Comparison of ENCODE assay signal across 10 cellular contexts in the genomic region with DNA sequence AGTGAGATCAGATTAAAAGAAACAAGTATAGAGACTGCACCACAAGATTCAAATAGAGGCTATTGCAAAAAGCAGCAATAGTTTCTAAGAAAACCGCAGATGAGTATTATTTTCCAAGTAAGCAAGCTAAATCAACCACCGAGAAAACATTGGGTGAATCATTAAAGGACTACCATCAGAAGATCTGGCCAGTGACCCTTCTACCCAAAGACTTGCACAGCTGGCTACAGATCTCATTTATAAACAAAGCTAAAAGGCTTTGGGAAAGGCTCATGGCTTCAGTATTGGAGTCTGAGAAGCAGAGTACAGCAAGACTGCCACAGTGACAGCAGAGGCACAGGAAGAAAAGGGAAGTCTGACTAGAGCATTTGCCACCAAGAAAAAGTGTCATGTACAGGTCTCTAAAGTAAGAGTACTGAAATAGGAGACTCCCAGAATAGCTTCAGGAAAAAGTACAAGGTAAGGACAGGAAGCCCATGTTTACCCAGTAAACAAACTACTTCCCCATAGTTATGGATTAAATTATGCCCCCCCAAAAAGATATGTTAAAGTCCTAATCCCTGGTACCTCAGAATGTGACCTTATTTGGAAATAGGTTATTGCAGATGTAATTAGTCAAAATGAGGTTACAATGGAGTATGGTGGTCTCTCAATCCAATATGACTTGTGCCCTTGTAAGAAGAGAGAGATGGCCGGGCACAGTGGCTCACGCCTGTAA. TPM values are rescaled to one million over a fixed set of nuclear protein-coding genes. Genes with fewer than 3 reads are reported as not detected.
DNase-seq lines count a peak whose midpoint lies in the region; ATAC-seq and TF ChIP-seq lines count a peak whose summit lies in the region.
"Had no signal": no experiment of that assay in that cellular context is flagged by ENCODE, and none has a peak within 500 bp of the region (broad histone marks: within the 10 kb centered on the region; RNA-seq: fewer than 3 reads in every experiment).

No MANE protein-coding gene starts in this region.

- WGBS in psoas muscle, 3 donors: 87 to 89% (median 88%) methylated on average over 4 of the region's 4 CpGs

- H3K9me3 ChIP-seq in psoas muscle: peaks cover 3% of the 10 kb centered on the region

- no peak overlapping the region for H3K4me3 Mint-ChIP-seq in T-helper 2 cell treated with Interferon-gamma antibody and Interleukin-4, amounts not matched to agents 5 μg/mL and 100 μg/mL, for 36 hours
- H3K4me3 Mint-ChIP-seq: naive B cell had no signal

- DNase-seq in fibroblast of mammary gland (ENCODE audit: low read depth) (peak; percentile 48), inferior parietal cortex (ENCODE audit: extremely low spot score) (no peak), psoas muscle (no peak), T-helper 9 cell (no peak)
- DNase-seq in T-helper 2 cell treated with Interferon-gamma antibody and Interleukin-4, amounts not matched to agents 5 μg/mL and 100 μg/mL, for 36 hours (ENCODE audit: low spot score): no peak
- DNase-seq: naive B cell, NCI-H2081 had no signal

- no peak overlapping the region for H3K27ac Mint-ChIP-seq in T-helper 2 cell treated with Interferon-gamma antibody and Interleukin-4, amounts not matched to agents 5 μg/mL and 100 μg/mL, for 36 hours

- intact Hi-C loops in psoas muscle (cut with DNase I): no loop called here

- no peaks in the 10 kb centered on the region for H3K36me3 ChIP-seq in psoas muscle (ENCODE audit: insufficient read depth in 1 of 2, low read depth in 1 of 2)

- no peak overlapping the region for H3K4me3 ChIP-seq in fibroblast of mammary gland (ENCODE audit: control insufficient read depth, low read depth, low read length)
- no peak overlapping the region for H3K4me3 ChIP-seq in psoas muscle

- H3K9me3 Mint-ChIP-seq in T-helper 2 cell treated with Interferon-gamma antibody and Interleukin-4, amounts not matched to agents 5 μg/mL and 100 μg/mL, for 36 hours: peaks cover 24% of the 10 kb centered on the region

- peaks cover 3% of the 10 kb centered on the region for H3K4me1 Mint-ChIP-seq in T-helper 2 cell treated with Interferon-gamma antibody and Interleukin-4, amounts not matched to agents 5 μg/mL and 100 μg/mL, for 36 hours (ENCODE audit: low read depth)
- H3K4me1 Mint-ChIP-seq: naive B cell had no signal

- ATAC-seq in GM18502 (IDR thresholded peaks at IDR 0.05; ENCODE audit: poor library complexity, unreplicated experiment): peak; percentile 84
- ATAC-seq in GM21529 (IDR thresholded peaks at IDR 0.05; ENCODE audit: unreplicated experiment): peak; percentile 85
- peak; percentile 86 for ATAC-seq in HG03442 (IDR thresholded peaks at IDR 0.05; ENCODE audit: unreplicated experiment)
- ATAC-seq in psoas muscle: no peak

- H3K4me1 ChIP-seq in psoas muscle: no peaks in the 10 kb centered on the region

- no peak overlapping the region for H3K27ac ChIP-seq in psoas muscle

- TF ChIP-seq CTCF in fibroblast of mammary gland (conservative IDR thresholded peaks at IDR 0.05; ENCODE audit: control insufficient read depth, insufficient read depth, low read depth, low read length) (no peak), psoas muscle (IDR thresholded peaks at IDR 0.05) (no peak)

- H3K27me3 Mint-ChIP-seq in T-helper 2 cell treated with Interferon-gamma antibody and Interleukin-4, amounts not matched to agents 5 μg/mL and 100 μg/mL, for 36 hours (ENCODE audit: low read depth): peaks cover 4% of the 10 kb centered on the region

- peaks cover 0 to 2% (median 2%) of the 10 kb centered on the region in 3 donors for H3K27me3 ChIP-seq in psoas muscle (ENCODE audit: insufficient read depth in 3 of 3, low read length in 2 of 3)

- no peaks in the 10 kb centered on the region for H3K36me3 Mint-ChIP-seq in T-helper 2 cell treated with Interferon-gamma antibody and Interleukin-4, amounts not matched to agents 5 μg/mL and 100 μg/mL, for 36 hours (ENCODE audit: low read depth)

RNA-seq across cellular contexts. Expression of gene STEAP1, which starts 19.0 kb away (rescaled TPM):
- 1 to 10 TPM in 3 of 4 donors, under 1 TPM in 1; 0.59 to 4.8 (median 1.8) TPM for total RNA-seq in psoas muscle
- polyA plus RNA-seq in psoas muscle: 1 to 10 TPM; 1.4 to 6.6 (median 1.5) TPM

RNA-seq across cellular contexts. Expression of gene STEAP2, which starts 38.3 kb away (rescaled TPM):
- total RNA-seq in psoas muscle: 1 to 10 TPM; 1.4 to 3.7 (median 1.6) TPM
- polyA plus RNA-seq in psoas muscle: under 1 TPM; 0.32 to 0.55 (median 0.33) TPM

Comparison
In these comparisons a context has a peak if more than half of its experiments do, and no peak if none do; other contexts are left out.
1. ATAC-seq: peak in GM18502 (single experiment), GM21529 (single experiment) and HG03442 (single experiment); none in psoas muscle (0 of 4).